ENCODE assay signal across 8 cellular contexts in the genomic region with DNA sequence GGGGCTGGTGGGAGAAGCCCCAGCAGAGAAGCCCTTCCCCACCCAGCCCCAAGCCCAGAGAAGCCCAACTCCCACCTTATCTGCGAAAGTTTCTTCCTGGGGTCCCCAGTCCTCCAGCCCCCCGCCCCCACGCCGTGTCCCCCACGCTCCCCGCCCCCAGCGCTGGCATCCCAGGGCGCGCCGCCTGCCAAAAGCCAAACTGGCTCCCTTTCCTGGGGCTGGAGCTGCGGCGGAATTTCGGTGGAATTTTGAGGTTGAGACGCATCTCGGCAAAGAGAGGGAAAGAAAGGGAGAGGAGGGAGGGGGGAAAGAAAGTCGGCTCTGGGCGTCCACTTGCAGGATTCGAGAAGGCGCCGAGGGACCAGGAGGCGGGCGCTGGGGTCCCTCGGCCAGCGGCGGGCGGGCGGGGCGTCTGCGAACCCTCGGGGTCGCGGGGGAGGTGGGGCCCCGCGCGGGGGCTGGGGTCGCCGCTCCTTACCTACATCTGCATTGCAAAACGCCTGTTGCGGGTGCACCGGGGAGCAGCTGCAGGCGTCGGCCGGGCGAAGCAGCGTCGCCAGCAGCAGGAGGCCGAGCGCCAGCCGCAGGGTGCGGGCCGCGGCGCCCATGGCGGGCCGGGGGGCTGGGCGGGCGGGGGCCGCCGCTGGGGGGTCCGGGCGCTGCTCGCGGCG. TPM values are rescaled to one million over a fixed set of nuclear protein-coding genes. Genes with fewer than 3 reads are reported as not detected.
DNase-seq lines count a peak whose midpoint lies in the region; ATAC-seq, FAIRE-seq and TF ChIP-seq lines count a peak whose summit lies in the region.

No MANE protein-coding gene starts in this region.

- H3K27ac ChIP-seq in A673 (ENCODE audit: low read depth, low read length, poor library complexity, severe bottlenecking) (peak overlapping the region; percentile 30), kidney (ENCODE audit: low read depth in 2 of 2, low read length in 2 of 2) (peak overlapping the region in 1 of 2 donors; percentile 53), suprapubic skin (peak overlapping the region; percentile 95)

- BruUV-seq in A673 (replicated peaks; lab: Mats Ljungman, UMichigan): no TSS peak

- H3K9ac ChIP-seq in kidney (ENCODE audit: low read length in 2 of 2): peak overlapping the region in 1 of 2 donors; percentile 58

- ATAC-seq in GM18867 (IDR thresholded peaks at IDR 0.05; ENCODE audit: unreplicated experiment): no peak

- H3K36me3 ChIP-seq in A673 (ENCODE audit: insufficient read depth, low read length, poor library complexity, severe bottlenecking) (no peaks in the 10 kb centered on the region), kidney (ENCODE audit: control insufficient read depth in 1 of 2, insufficient read depth in 2 of 2, low read length in 2 of 2) (no peaks in the 10 kb centered on the region), suprapubic skin (no peaks in the 10 kb centered on the region)

- peak; percentile 26 for DNase-seq in A673 (ENCODE audit: low spot score)
- DNase-seq in HK-2 (ENCODE audit: unreplicated experiment): peak; percentile 22
- DNase-seq in astrocyte of the cerebellum (ENCODE audit: low read depth): no peak
- DNase-seq in kidney: peak; percentile 83
- DNase-seq in suprapubic skin (ENCODE audit: low spot score in 2 of 2): no peak
- DNase-seq in CD1c-positive myeloid dendritic cell (ENCODE audit: extremely low spot score): no peak
- DNase-seq in midbrain (lab: John Stamatoyannopoulos, UW): no peak

- TF ChIP-seq POLR2A in suprapubic skin (IDR thresholded peaks at IDR 0.05): no peak

- in situ Hi-C loops in astrocyte of the cerebellum (cut with HindIII; ENCODE audit: low sequenced_read_pairs): no loop called here

- TF ChIP-seq EP300 in suprapubic skin (IDR thresholded peaks at IDR 0.05): no peak

- POLR2A ChIA-PET in A673 (lab: Charles Lee; ENCODE audit: low non-redundant PET): no interaction called here

- intact Hi-C loops in A673 (cut with micrococcal nuclease; ENCODE audit: unreplicated experiment) (no loop called here), kidney (cut with DNase I) (no loop called here)

- CTCF ChIA-PET in A673 (lab: Charles Lee): no interaction called here

- H3K27me3 ChIP-seq in A673 (replicated peaks; ENCODE audit: insufficient read depth, low read depth, low read length, poor library complexity) (no peaks in the 10 kb centered on the region), suprapubic skin (no peaks in the 10 kb centered on the region)

- peaks cover 16% of the 10 kb centered on the region for H3K4me1 ChIP-seq in A673 (ENCODE audit: insufficient read depth, low read length, poor library complexity, severe bottlenecking)
- peaks cover 15 to 27% of the 10 kb centered on the region in 2 donors for H3K4me1 ChIP-seq in kidney (ENCODE audit: control insufficient read depth in 1 of 2, insufficient read depth in 1 of 2, low read depth in 1 of 2, low read length in 2 of 2)
- peaks cover 61% of the 10 kb centered on the region for H3K4me1 ChIP-seq in suprapubic skin

- H3K9me3 ChIP-seq in A673 (ENCODE audit: low read depth, low read length, poor library complexity, severe bottlenecking): no peaks in the 10 kb centered on the region
- H3K9me3 ChIP-seq in kidney (ENCODE audit: control insufficient read depth in 1 of 2, low read length in 2 of 2): no peaks in the 10 kb centered on the region
- H3K9me3 ChIP-seq in suprapubic skin: no peaks in the 10 kb centered on the region

- H3K4me3 ChIP-seq in A673 (ENCODE audit: low read depth, low read length, poor library complexity, severe bottlenecking) (peak overlapping the region; percentile 70), astrocyte of the cerebellum (ENCODE audit: low read depth, low read length) (peak overlapping the region; percentile 89), kidney (ENCODE audit: low read length in 2 of 2) (peak overlapping the region; percentile 59 to 75), suprapubic skin (peak overlapping the region; percentile 79)

- WGBS in suprapubic skin: under 1% methylated on average over 29 of the region's 64 CpGs

- FAIRE-seq in kidney (lab: Jason Lieb, UNC): no peak

- TF ChIP-seq CTCF in A673 (conservative IDR thresholded peaks at IDR 0.05; ENCODE audit: low read depth, low read length) (no peak), astrocyte of the cerebellum (IDR thresholded peaks at IDR 0.05; ENCODE audit: low read depth, low read length, missing control alignments) (no peak), kidney (IDR thresholded peaks at IDR 0.05; ENCODE audit: borderline replicate concordance, extremely low read depth, insufficient read depth) (no peak), suprapubic skin (IDR thresholded peaks at IDR 0.05) (no peak)

RNA-seq across cellular contexts. Expression of a gene that starts 0.6 kb away (rescaled TPM):
- total RNA-seq in A673 (2021) (60.5 and 75.3 TPM in 2 replicates), kidney (172 TPM), suprapubic skin (100 to 1,000 TPM in 1 of 4 donors, 10 to 100 TPM in 3; 48.4 to 114 (median 76.0) TPM)
- 72.1 TPM for polyA plus RNA-seq in kidney (ENCODE audit: insufficient read depth, low read depth, low replicate concordance)

RNA-seq across cellular contexts. Expression of a gene that starts 21.6 kb away (rescaled TPM):
- total RNA-seq in A673 (2021): 1.5 TPM in 2 replicates
- 3.6 TPM for total RNA-seq in kidney
- polyA plus RNA-seq in kidney (ENCODE audit: insufficient read depth, low read depth, low replicate concordance): not detected
- total RNA-seq in suprapubic skin: 10 to 100 TPM in 1 of 4 donors, 1 to 10 TPM in 3; 2.4 to 11.1 (median 3.5) TPM

RNA-seq across cellular contexts. Expression of a gene that starts 55.1 kb away (rescaled TPM):
- 295 and 324 TPM in 2 replicates for total RNA-seq in A673 (2021)
- total RNA-seq in kidney: 240 TPM
- 310 TPM for polyA plus RNA-seq in kidney (ENCODE audit: insufficient read depth, low read depth, low replicate concordance)
- 100 to 1,000 TPM in 2 of 4 donors, 10 to 100 TPM in 2; 70.2 to 162 (median 105) TPM for total RNA-seq in suprapubic skin

Comparison
In these comparisons a context has a peak if more than half of its experiments do, and no peak if none do; other contexts are left out.
1. DNase-seq: peak in A673 (single experiment), HK-2 (single experiment) and kidney (single experiment); none in astrocyte of the cerebellum (single experiment), suprapubic skin (0 of 2), CD1c-positive myeloid dendritic cell (single experiment) and midbrain (single experiment).
2. Peak in every context shown above with its lines, with median percentiles within 50 percentile points of each other: H3K4me3 ChIP-seq.